In the genomic region with DNA sequence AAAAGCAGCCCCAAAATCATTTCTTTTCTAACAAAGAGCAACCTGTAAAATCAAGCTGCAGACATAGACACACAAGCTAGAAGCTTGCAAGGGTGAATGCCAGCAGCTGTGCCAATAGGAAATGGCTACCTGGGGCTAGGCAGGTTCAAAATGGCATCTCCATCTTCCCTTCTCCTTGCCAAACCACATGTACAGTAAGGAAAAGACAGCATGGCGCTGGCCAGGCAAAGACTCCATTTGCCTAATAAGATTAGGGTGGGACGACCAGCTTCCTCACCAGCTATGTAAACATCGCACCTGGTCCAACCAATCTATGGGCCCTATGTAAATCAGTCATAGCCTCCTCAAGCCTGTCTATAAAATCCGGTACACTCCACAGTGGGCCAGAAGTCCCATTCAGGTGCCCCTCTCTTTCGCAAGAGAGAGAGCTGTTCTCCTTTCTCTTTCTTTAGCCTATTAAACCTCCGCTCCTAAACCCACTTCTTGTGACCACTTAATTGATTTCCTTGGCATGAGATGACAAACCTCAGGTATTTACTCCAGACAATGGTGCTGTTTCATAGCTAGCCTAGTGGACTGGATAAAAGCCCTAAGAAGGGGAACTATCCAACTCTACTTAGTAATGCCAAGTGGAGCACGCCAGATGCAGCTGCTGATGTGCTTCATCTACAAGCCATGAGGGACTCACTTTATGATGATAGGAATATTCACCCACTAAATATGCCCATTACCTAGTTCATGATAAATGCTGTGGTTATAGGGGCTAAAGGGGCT, we compare ENCODE assay signal across 34 cellular contexts. TPM values are rescaled to one million over a fixed set of nuclear protein-coding genes. Genes with fewer than 3 reads are reported as not detected.
DNase-seq lines count a peak whose midpoint lies in the region; ATAC-seq and TF ChIP-seq lines count a peak whose summit lies in the region.
"Had no signal": no experiment of that assay in that cellular context is flagged by ENCODE, and none has a peak within 500 bp of the region (broad histone marks: within the 10 kb centered on the region; RNA-seq: fewer than 3 reads in every experiment).

No MANE protein-coding gene starts in this region.

- no peak overlapping the region for H3K18ac ChIP-seq in H9 (ENCODE audit: insufficient read length, low read depth, low read length)

- H2BK15ac ChIP-seq in H9 (ENCODE audit: low read depth, low read length): no peak overlapping the region

- peaks cover 10 to 23% of the 10 kb centered on the region in 2 experiments for H3K9me3 Mint-ChIP-seq in H9
- H3K9me3 Mint-ChIP-seq: activated B cell treated with CpG ODN at 0.5 μM for 24 hours; activated naive CD8-positive, alpha-beta T cell treated with anti-CD3 and anti-CD28 coated beads for 36 hours; activated T-cell treated with anti-CD3 and anti-CD28 coated beads, Interleukin-2, amount 50 U/mL, for 4 hours; CD8-positive, alpha-beta T cell; central memory CD8-positive, alpha-beta T cell had no signal

- no peak overlapping the region for H3K27ac ChIP-seq in H9 (ENCODE audit: insufficient read length, low read depth, low read length)
- H3K27ac ChIP-seq in mammary epithelial cell (ENCODE audit: insufficient read depth, low read depth, low read length): peak overlapping the region; percentile 33
- H3K27ac ChIP-seq in iPS-20b (ENCODE audit: low read length): peak overlapping the region; percentile 76
- no peak overlapping the region for H3K27ac ChIP-seq in caudate nucleus (ENCODE audit: low read depth, low read length)
- H3K27ac ChIP-seq: left lung, pancreas, suprapubic skin, upper lobe of left lung had no signal

- H3K23ac ChIP-seq in H9 (ENCODE audit: insufficient read length, low read depth, low read length): no peak overlapping the region

- no peak overlapping the region for H2BK5ac ChIP-seq in H9 (ENCODE audit: insufficient read length, low read length)

- no peaks in the 10 kb centered on the region for H3K23me2 ChIP-seq in H9 (ENCODE audit: insufficient read length, low read depth, low read length, poor library complexity, severe bottlenecking)

- peaks cover 21 to 55% (median 25%) of the 10 kb centered on the region in 3 experiments for H3K36me3 Mint-ChIP-seq in H9 (ENCODE audit: insufficient read depth in 1 of 3, low read depth in 3 of 3)
- H3K36me3 Mint-ChIP-seq: activated CD8-positive, alpha-beta memory T cell treated with anti-CD3 and anti-CD28 coated beads, Interleukin-2, amount 10 ng/mL, durations not matched to agents 7 days and 5 days; activated naive CD8-positive, alpha-beta T cell treated with anti-CD3 and anti-CD28 coated beads for 36 hours; CD8-positive, alpha-beta T cell had no signal

- CTCF ChIA-PET in mammary epithelial cell (lab: Charles Lee; ENCODE audit: low non-redundant PET): interaction anchor here (0.6 kb wide), 1 partner anchor 9 kb away, joined by 4 read pairs; no protein-coding TSS in a partner anchor

- in situ Hi-C loops in mammary epithelial cell (cut with MboI; ENCODE audit: low sequenced_read_pairs in 2 of 2): no loop called here

- H3T11ph ChIP-seq in H9 (ENCODE audit: low read length): no peak overlapping the region

- dilution Hi-C loops in mammary epithelial cell (cut with HindIII; ENCODE audit: low sequenced_read_pairs): no loop called here

- H3K79me2 ChIP-seq in H9 (ENCODE audit: insufficient read depth, low read length) (no peaks in the 10 kb centered on the region), mammary epithelial cell (ENCODE audit: insufficient read depth, low read length) (peaks cover 65% of the 10 kb centered on the region)

- no peak overlapping the region for H2BK120ac ChIP-seq in H9 (ENCODE audit: low read depth, low read length, poor library complexity, severe bottlenecking)

- H2BK20ac ChIP-seq in H9 (ENCODE audit: low read depth, low read length, poor library complexity, severe bottlenecking): no peak overlapping the region

- H3K9ac ChIP-seq in H9 (ENCODE audit: extremely low read depth, insufficient read length, low read length) (no peak overlapping the region), mammary epithelial cell (ENCODE audit: insufficient read depth, low read length) (no peak overlapping the region), iPS-20b (ENCODE audit: low read depth, low read length) (peak overlapping the region; percentile 67; the same call in 1 of the 2 replicates)

- H2AFZ ChIP-seq in H9 (ENCODE audit: low read length) (no peak overlapping the region), mammary epithelial cell (ENCODE audit: low read depth, low read length) (peak overlapping the region; percentile 52)

- H3K27me3 ChIP-seq in H9 (ENCODE audit: insufficient read depth, low read length) (no peaks in the 10 kb centered on the region), mammary epithelial cell (ENCODE audit: insufficient read depth, low read length) (no peaks in the 10 kb centered on the region), iPS-20b (ENCODE audit: insufficient read depth, low read length) (no peaks in the 10 kb centered on the region)
- H3K27me3 ChIP-seq: left lung, MG63, pancreas, suprapubic skin, upper lobe of left lung had no signal

- no peak overlapping the region for H4K8ac ChIP-seq in H9 (replicated peaks; ENCODE audit: insufficient read length, low read depth, low read length)

- TSS peak; percentile 92 for BruUV-seq in mammary epithelial cell (replicated peaks; lab: Mats Ljungman, UMichigan)

- H3K36me3 ChIP-seq in mammary epithelial cell (ENCODE audit: insufficient read depth, low read length): no peaks in the 10 kb centered on the region
- no peaks in the 10 kb centered on the region; the same call in 1 of the 2 replicates for H3K36me3 ChIP-seq in iPS-20b (ENCODE audit: insufficient read depth, low read depth, low read length)
- H3K36me3 ChIP-seq: BE2C, left lung, MG63, pancreas, suprapubic skin, upper lobe of left lung had no signal

- no peaks in the 10 kb centered on the region for H3K79me1 ChIP-seq in H9 (ENCODE audit: insufficient read depth, low read depth, low read length, poor library complexity, severe bottlenecking)

- no peaks in the 10 kb centered on the region for H3K4me1 ChIP-seq in H9 (ENCODE audit: insufficient read depth, low read length)
- H3K4me1 ChIP-seq in mammary epithelial cell (ENCODE audit: insufficient read depth, low read length): peaks cover 53% of the 10 kb centered on the region
- H3K4me1 ChIP-seq in iPS-20b (ENCODE audit: insufficient read depth, low read length): peaks cover 31% of the 10 kb centered on the region; the same call in 1 of the 2 replicates
- H3K4me1 ChIP-seq: BE2C, left lung, pancreas, upper lobe of left lung had no signal

- no peaks in the 10 kb centered on the region for H3K9me3 ChIP-seq in H9 (ENCODE audit: control insufficient read depth, low read depth, low read length)
- no peaks in the 10 kb centered on the region for H3K9me3 ChIP-seq in mammary epithelial cell (replicated peaks; ENCODE audit: insufficient read depth, low read length)
- no peaks in the 10 kb centered on the region for H3K9me3 ChIP-seq in iPS-20b (ENCODE audit: insufficient read depth, low read depth, low read length)
- H3K9me3 ChIP-seq: BE2C, left lung, MG63, pancreas, suprapubic skin, upper lobe of left lung had no signal

- no peak overlapping the region for H4K91ac ChIP-seq in H9 (ENCODE audit: insufficient read length, low read depth, low read length)

- DNase-seq in H9 (no peak), M059J (ENCODE audit: low read depth) (peak; percentile 28), mammary epithelial cell (peak; percentile 96), caudate nucleus (lab: John Stamatoyannopoulos, UW) (no peak), sciatic nerve (ENCODE audit: low spot score) (no peak), hippocampal formation (lab: John Stamatoyannopoulos, UW) (no peak)
- DNase-seq: activated B cell treated with CpG ODN at 0.5 μM for 24 hours; activated CD4-positive, alpha-beta T cell treated with anti-CD3 and anti-CD28 coated beads, Interleukin-2, amount 50 U/mL, for 4 hours; activated CD8-positive, alpha-beta memory T cell treated with anti-CD3 and anti-CD28 coated beads, Interleukin-2, amount 10 ng/mL, durations not matched to agents 7 days and 5 days; activated gamma-delta T cell; activated naive CD8-positive, alpha-beta T cell treated with anti-CD3 and anti-CD28 coated beads for 36 hours; activated T-cell treated with anti-CD3 and anti-CD28 coated beads, Interleukin-2, amount 50 U/mL, for 4 hours; aorta; BE2C; CD8-positive, alpha-beta T cell; islet precursor cell; left lung; mesenchymal stem cell; MG63; NCI-H1436; NCI-H2081 treated with DMSO at 0.1 percent for 48 hours; NCI-H446; NCI-H774; pancreas; SIG-M5; stimulated activated naive CD4-positive, alpha-beta T cell treated with Interleukin-2 at 50 U/mL for 16 hours; upper lobe of left lung had no signal

- peaks cover 15 to 55% of the 10 kb centered on the region in 2 experiments for H3K4me1 Mint-ChIP-seq in H9
- H3K4me1 Mint-ChIP-seq: activated B cell treated with CpG ODN at 0.5 μM for 24 hours; activated CD8-positive, alpha-beta memory T cell treated with anti-CD3 and anti-CD28 coated beads, Interleukin-2, amount 10 ng/mL, durations not matched to agents 7 days and 5 days; central memory CD8-positive, alpha-beta T cell; neural crest cell had no signal

- no peak overlapping the region for H4K5ac ChIP-seq in H9 (ENCODE audit: insufficient read length, low read depth, low read length)

- no CpG with 5 or more reads among the region's 7 CpGs for WGBS in H9 (ENCODE audit: extremely low coverage, insufficient read length, low lambda C conversion rate)
- WGBS in mammary epithelial cell (ENCODE audit: low coverage, missing lambda C conversion rate): 3% methylated on average over 7 of the region's 7 CpGs

- H3K56ac ChIP-seq in H9 (ENCODE audit: insufficient read length, low read depth, low read length): no peak overlapping the region

- H2AK5ac ChIP-seq in H9 (ENCODE audit: insufficient read length, low read length): peak overlapping the region; percentile 75

- no peak overlapping the region for H3K4ac ChIP-seq in H9 (ENCODE audit: low read depth, low read length)

- intact Hi-C loops in mammary epithelial cell (cut with micrococcal nuclease): no loop called here
- intact Hi-C loops in sciatic nerve (cut with DNase I): no loop called here

- H3K14ac ChIP-seq in H9 (ENCODE audit: insufficient read depth, low read length): no peak overlapping the region

- H3K4me3 ChIP-seq in mammary epithelial cell (replicated peaks in 1 of 3; ENCODE audit: insufficient read depth in 1 of 3, low read depth in 2 of 3, low read length in 3 of 3) (peak overlapping the region in 1 of 3 experiments; percentile 19), iPS-20b (ENCODE audit: low read length) (peak overlapping the region; percentile 29; the same call in 1 of the 2 replicates)
- H3K4me3 ChIP-seq: left lung, MG63, pancreas, smooth muscle cell, suprapubic skin, upper lobe of left lung had no signal

- H2BK12ac ChIP-seq in H9 (ENCODE audit: insufficient read length, low read depth, low read length): no peak overlapping the region

- ATAC-seq in GM21367 (IDR thresholded peaks at IDR 0.05; ENCODE audit: unreplicated experiment) (no peak), sciatic nerve (no peak)
- ATAC-seq: activated CD8-positive, alpha-beta memory T cell treated with anti-CD3 and anti-CD28 coated beads, Interleukin-2, amount 10 ng/mL, durations not matched to agents 7 days and 5 days; activated T-cell treated with anti-CD3 and anti-CD28 coated beads, Interleukin-2, amount 50 U/mL, for 4 hours; CD8-positive, alpha-beta T cell; left lung; pancreas had no signal

- H4K20me1 ChIP-seq in H9 (ENCODE audit: control insufficient read depth, insufficient read depth, insufficient read length): no peaks in the 10 kb centered on the region
- H4K20me1 ChIP-seq in mammary epithelial cell (ENCODE audit: insufficient read depth, low read length): no peaks in the 10 kb centered on the region

- peak overlapping the region in 1 of 2 experiments; percentile 58; a peak in 2 of 5 replicates for H3K4me3 Mint-ChIP-seq in H9
- H3K4me3 Mint-ChIP-seq: activated B cell treated with CpG ODN at 0.5 μM for 24 hours; activated CD8-positive, alpha-beta memory T cell treated with anti-CD3 and anti-CD28 coated beads, Interleukin-2, amount 10 ng/mL, durations not matched to agents 7 days and 5 days; activated naive CD8-positive, alpha-beta T cell treated with anti-CD3 and anti-CD28 coated beads for 36 hours; activated T-cell treated with anti-CD3 and anti-CD28 coated beads, Interleukin-2, amount 50 U/mL, for 4 hours; CD8-positive, alpha-beta T cell; central memory CD8-positive, alpha-beta T cell; neural crest cell had no signal

- H3K27me3 Mint-ChIP-seq in H9 (ENCODE audit: low read depth): no peaks in the 10 kb centered on the region; the same call in none of the 2 replicates
- H3K27me3 Mint-ChIP-seq: central memory CD8-positive, alpha-beta T cell had no signal

- TF ChIP-seq CTCF in H9 (conservative IDR thresholded peaks at IDR 0.05) (no peak), mammary epithelial cell (conservative IDR thresholded peaks at IDR 0.05 in 1 of 2, IDR thresholded peaks at IDR 0.05 in 1 of 2; ENCODE audit: extremely low read depth in 1 of 2, insufficient read depth in 1 of 2, low read depth in 1 of 2, low read length in 2 of 2) (no peak)

- H3K4me2 ChIP-seq in H9 (ENCODE audit: insufficient read depth, insufficient read length, low read length): no peak overlapping the region
- H3K4me2 ChIP-seq in mammary epithelial cell (ENCODE audit: insufficient read depth, low read depth, low read length): peak overlapping the region; percentile 75
- H3K4me2 ChIP-seq: smooth muscle cell had no signal

- H3K27ac Mint-ChIP-seq in H9: peak overlapping the region in 1 of 3 experiments; percentile 72; a peak in 2 of 7 replicates
- H3K27ac Mint-ChIP-seq: activated B cell treated with CpG ODN at 0.5 μM for 24 hours; activated CD8-positive, alpha-beta memory T cell treated with anti-CD3 and anti-CD28 coated beads, Interleukin-2, amount 10 ng/mL, durations not matched to agents 7 days and 5 days; activated naive CD8-positive, alpha-beta T cell treated with anti-CD3 and anti-CD28 coated beads for 36 hours; CD8-positive, alpha-beta T cell had no signal

RNA-seq across cellular contexts. Expression of gene HTR7, which starts 44.1 kb away (rescaled TPM):
- total RNA-seq in H9 (2021) (20.2 and 21.3 TPM in 2 replicates), mammary epithelial cell (10 to 100 TPM; 20.2 to 24.1 TPM), sciatic nerve (0.94 TPM)
- 20.5 and 36.5 TPM in 2 replicates for total RNA-seq in M059J (2014; rRNA removed; shearing (Covaris generic))
- 19.5 TPM for polyA plus RNA-seq in mammary epithelial cell
- 14.0 TPM for polyA minus RNA-seq in mammary epithelial cell
- total RNA-seq: activated B cell treated with CpG ODN at 0.5 μM for 24 hours; activated CD8-positive, alpha-beta memory T cell treated with anti-CD3 and anti-CD28 coated beads, Interleukin-2, amount 10 ng/mL, durations not matched to agents 7 days and 5 days; activated naive CD8-positive, alpha-beta T cell treated with anti-CD3 and anti-CD28 coated beads for 36 hours; activated T-cell treated with anti-CD3 and anti-CD28 coated beads, Interleukin-2, amount 50 U/mL, for 4 hours; CD8-positive, alpha-beta T cell; T-helper 1 cell treated with Interleukin-12 subunit alpha and Interleukin-12 subunit beta and Interleukin-4 antibody, amounts not matched to agents 30 ng/mL and 1 ng/mL, for 36 hours had no signal

RNA-seq across cellular contexts. Expression of gene RPP30, which starts 58.0 kb away (rescaled TPM):
- total RNA-seq in H9 (2021): 70.0 and 77.7 TPM in 2 replicates
- 114 and 121 TPM in 2 replicates for total RNA-seq in M059J (2014; rRNA removed; shearing (Covaris generic))
- total RNA-seq in mammary epithelial cell: 10 to 100 TPM; 32.3 to 38.8 TPM
- polyA plus RNA-seq in mammary epithelial cell: 29.7 TPM
- polyA minus RNA-seq in mammary epithelial cell: 50.3 TPM
- 27.6 TPM for total RNA-seq in sciatic nerve

Comparison
In these comparisons a context has a peak if more than half of its experiments do, and no peak if none do; other contexts are left out.
1. DNase-seq: peak in M059J (single experiment) and mammary epithelial cell (single experiment); none in H9 (single experiment), caudate nucleus (0 of 61), sciatic nerve (single experiment) and hippocampal formation (0 of 2).
2. H3K27ac ChIP-seq: peak in mammary epithelial cell (single experiment) and iPS-20b (single experiment); none in H9 (single experiment) and caudate nucleus (single experiment).
3. RNA of gene HTR7, which starts 44.1 kb away (total RNA-seq): 20.5 to 36.5 TPM in M059J, 20.2 to 24.1 TPM in mammary epithelial cell and 20.2 to 21.3 TPM in H9; 0.94 TPM in sciatic nerve (single experiment); every median in the first group is over 10 times any median in the second.